8 cellular contexts compared by ENCODE assay signal in genomic region chr3:111989061-111989678, GRCh38. TPM values are rescaled to one million over a fixed set of nuclear protein-coding genes. Genes with fewer than 3 reads are reported as not detected.
DNase-seq lines count a peak whose midpoint lies in the region; ATAC-seq, FAIRE-seq and TF ChIP-seq lines count a peak whose summit lies in the region.

No MANE protein-coding gene starts in this region.

- peak; percentile 65 for TF ChIP-seq RAD21 in GM12878 (IDR thresholded peaks at IDR 0.05; ENCODE audit: insufficient read depth, low read depth, low read length)

- H3K36me3 ChIP-seq in GM12878 (ENCODE audit: control insufficient read depth in 2 of 2, insufficient read depth in 2 of 2, low read length in 1 of 2), result no peaks in the 10 kb centered on the region; a peak in 1 of 4 replicates
- peaks cover 16 to 17% of the 10 kb centered on the region in 2 donors for H3K36me3 ChIP-seq in kidney (ENCODE audit: control insufficient read depth in 1 of 2, insufficient read depth in 2 of 2, low read length in 2 of 2)
- H3K36me3 ChIP-seq in tibial artery, result peaks cover 13 to 40% (median 37%) of the 10 kb centered on the region in 3 donors

- DNase-seq in DMS 273 (lab: John Stamatoyannopoulos, UW; ENCODE audit: unreplicated experiment), result peak; percentile 85
- peak; percentile 27 for DNase-seq in NCI-H2227 treated with DMSO at 0.1 percent for 48 hours (lab: John Stamatoyannopoulos, UW)
- no peak for DNase-seq in GM12878 (ENCODE audit: low read depth, low spot score)
- no peak for DNase-seq in kidney
- no peak for DNase-seq in tibial artery

- CTCF ChIA-PET in GM12878 (lab: Yijun Ruan, JAX), result interaction anchor here (0.7 to 15.4 kb wide), 36 partner anchors 9 to 411 kb away, joined by 3 to 467 read pairs (median 5); partner anchors contain the start of genes ABHD10, PHLDB2, TAGLN3 and TMPRSS7

- TF ChIP-seq CTCF in GM12878 (IDR thresholded peaks at IDR 0.05 in 2 of 3, conservative IDR thresholded peaks at IDR 0.05 in 1 of 3; ENCODE audit: control insufficient read depth in 2 of 3, extremely low read depth in 1 of 3, insufficient read depth in 1 of 3, low read depth in 3 of 3, low read length in 3 of 3), result peak; percentile 57 to 73 (median 68)
- TF ChIP-seq CTCF in kidney (IDR thresholded peaks at IDR 0.05; ENCODE audit: borderline replicate concordance, extremely low read depth, insufficient read depth), result peak; percentile 66
- peak; percentile 52 to 57 for TF ChIP-seq CTCF in tibial artery (IDR thresholded peaks at IDR 0.05)

- SMC1A ChIA-PET in GM12878 (lab: Charles Lee; ENCODE audit: uncharacterized antibody, unreplicated experiment), result interaction anchor here (0.6 to 21.1 kb wide), 20 partner anchors 9 to 320 kb away, joined by 3 to 417 read pairs (median 6); partner anchors contain the start of genes ABHD10 and TAGLN3

- in situ Hi-C loops in GM12878 (cut with MboI), result no loop called here

- WGBS in GM12878 (ENCODE audit: insufficient coverage, insufficient replicate concordance, low lambda C conversion rate, missing lambda C conversion rate), result 59% methylated on average over 3 of the region's 3 CpGs

- H3K9ac ChIP-seq in GM12878 (ENCODE audit: control insufficient read depth, insufficient read depth, low read length) (no peak overlapping the region), kidney (ENCODE audit: low read length in 2 of 2) (no peak overlapping the region)

- H3K4me3 ChIP-seq in GM12878, result no peak overlapping the region
- no peak overlapping the region for H3K4me3 ChIP-seq in kidney (ENCODE audit: low read length in 2 of 2)
- no peak overlapping the region for H3K4me3 ChIP-seq in tibial artery

- ATAC-seq in GM19328 (IDR thresholded peaks at IDR 0.05; ENCODE audit: unreplicated experiment) (peak; percentile 87), HG03196 (IDR thresholded peaks at IDR 0.05; ENCODE audit: unreplicated experiment) (peak; percentile 79), GM12878 (peak; percentile 96), HG03097 (IDR thresholded peaks at IDR 0.05; ENCODE audit: low FRiP score, unreplicated experiment) (no peak)

- no peaks in the 10 kb centered on the region for H3K79me2 ChIP-seq in GM12878 (ENCODE audit: control insufficient read depth, insufficient read depth, low read length)

- H3K4me2 ChIP-seq in GM12878 (ENCODE audit: control insufficient read depth, insufficient read depth), result no peak overlapping the region

- H3K4me1 ChIP-seq in GM12878 (ENCODE audit: control insufficient read depth, insufficient read depth, low read length) (no peaks in the 10 kb centered on the region), kidney (ENCODE audit: control insufficient read depth in 1 of 2, insufficient read depth in 1 of 2, low read depth in 1 of 2, low read length in 2 of 2) (no peaks in the 10 kb centered on the region), tibial artery (no peaks in the 10 kb centered on the region)

- POLR2A ChIA-PET in GM12878 (lab: Charles Lee), result interaction anchor here (0.5 to 1.8 kb wide), 7 partner anchors 10 to 283 kb away, joined by 3 to 9 read pairs (median 6); partner anchors contain the start of gene ABHD10

- RAD21 ChIA-PET in GM12878 (lab: Charles Lee; ENCODE audit: unreplicated experiment), result interaction anchor here (0.6 to 7.8 kb wide), 25 partner anchors 8 to 411 kb away, joined by 3 to 158 read pairs (median 5); partner anchors contain the start of genes ABHD10, PHLDB2 and TAGLN3

- intact Hi-C loops in GM12878 (cut with micrococcal nuclease; ENCODE audit: unreplicated experiment) (loop anchor here (1.0 kb wide), 2 partner anchors 24 to 54 kb away; no protein-coding TSS in a partner anchor), kidney (cut with DNase I) (no loop called here), tibial artery (cut with DNase I; ENCODE audit: low total_unique reads) (no loop called here)

- peak; percentile 91 for FAIRE-seq in GM12878 (lab: Jason Lieb, UNC)
- peak; percentile 92 for FAIRE-seq in kidney (lab: Jason Lieb, UNC)

- no peaks in the 10 kb centered on the region for H4K20me1 ChIP-seq in GM12878 (ENCODE audit: control insufficient read depth, insufficient read depth)

- H3K27ac ChIP-seq in GM12878 (ENCODE audit: control insufficient read depth, insufficient read depth) (no peak overlapping the region), kidney (ENCODE audit: low read depth in 2 of 2, low read length in 2 of 2) (no peak overlapping the region), tibial artery (no peak overlapping the region)

- H3K27me3 ChIP-seq in GM12878 (replicated peaks in 1 of 2; ENCODE audit: control insufficient read depth in 2 of 2, insufficient read depth in 2 of 2, low read length in 1 of 2), result no peaks in the 10 kb centered on the region
- H3K27me3 ChIP-seq in tibial artery, result no peaks in the 10 kb centered on the region

- no peak overlapping the region for H2AFZ ChIP-seq in GM12878 (ENCODE audit: control insufficient read depth, low read depth, low read length)

- TF ChIP-seq POLR2A in GM12878 (IDR thresholded peaks at IDR 0.05; ENCODE audit: low read depth, low read length), result no peak

- no TSS peak for BruUV-seq in GM12878 (replicated peaks; lab: Mats Ljungman, UMichigan)

- TF ChIP-seq EP300 in GM12878 (IDR thresholded peaks at IDR 0.05; ENCODE audit: borderline replicate concordance in 1 of 2, control insufficient read depth in 1 of 2, low read depth in 2 of 2, low read length in 2 of 2), result no peak

- H3K9me3 ChIP-seq in GM12878 (replicated peaks; ENCODE audit: control insufficient read depth, insufficient read depth, low read length), result no peaks in the 10 kb centered on the region
- no peaks in the 10 kb centered on the region for H3K9me3 ChIP-seq in kidney (ENCODE audit: control insufficient read depth in 1 of 2, low read length in 2 of 2)
- no peaks in the 10 kb centered on the region for H3K9me3 ChIP-seq in tibial artery

RNA-seq across cellular contexts. Expression of gene TAGLN3, which starts 9.6 kb away (rescaled TPM):
- total RNA-seq in GM12878 (2013; cell fraction: nucleolus; rRNA removed), result 0.76 and 1.1 TPM in 2 replicates
- total RNA-seq in GM12878 (2014; rRNA removed) (0.23 TPM in 1 of 2 replicates, not detected in the other), GM12878 (2014; rRNA removed; fragmentation: Illumina TruSeq; extraction: Trizol) (not detected in 2 replicates), GM12878 (2021) (not detected in 2 replicates), kidney (0.79 TPM)
- not detected for polyA plus RNA-seq in GM12878 (2011; ENCODE audit: low read depth)
- polyA plus RNA-seq in GM12878 (2011; rRNA removed) (0.46 and 0.53 TPM in 2 replicates), GM12878 (2014; fragmentation: Illumina TruSeq; extraction: Trizol) (0.07 TPM in 1 of 2 replicates, not detected in the other), GM12878 (2014; fragmentation: Nextera tagmentation; extraction: Ambion mirVana) (under 1 TPM in 1 of 2 experiments, not detected in 1; 0.07 TPM), GM12878 (2014; rRNA removed) (0.06 TPM in 1 of 2 replicates, not detected in the other), GM12878 (2016; fragmentation: Nextera tagmentation; extraction: Ambion mirVana) (under 1 TPM; 0.12 to 0.19 TPM), kidney (ENCODE audit: insufficient read depth, low read depth, low replicate concordance) (5.7 TPM)
- polyA plus RNA-seq in GM12878 (2011; cell fraction: cytosol; rRNA removed), result 0.27 and 0.45 TPM in 2 replicates
- polyA plus RNA-seq in GM12878 (2011; cell fraction: nucleus; rRNA removed), result 0.34 and 0.66 TPM in 2 replicates
- polyA plus RNA-seq in GM12878 (2012), result 0.13 TPM in 1 of 2 replicates, not detected in the other
- polyA minus RNA-seq in GM12878 (2011; rRNA and poly(A)+ RNA removed), result 0.26 and 0.37 TPM in 2 replicates
- polyA minus RNA-seq in GM12878 (2011; cell fraction: cytosol; rRNA and poly(A)+ RNA removed), result not detected in 2 replicates
- polyA minus RNA-seq in GM12878 (2011; cell fraction: nucleus; rRNA and poly(A)+ RNA removed), result not detected in 2 replicates

RNA-seq across cellular contexts. Expression of gene ABHD10, which starts 10.3 kb away (rescaled TPM):
- total RNA-seq in GM12878 (2013; cell fraction: nucleolus; rRNA removed), result 40.8 and 42.7 TPM in 2 replicates
- total RNA-seq in GM12878 (2014; rRNA removed) (33.7 and 35.0 TPM in 2 replicates), GM12878 (2014; rRNA removed; fragmentation: Illumina TruSeq; extraction: Trizol) (27.3 TPM in 2 replicates), GM12878 (2021) (30.5 and 36.7 TPM in 2 replicates), kidney (30.9 TPM)
- polyA plus RNA-seq in GM12878 (2011; ENCODE audit: low read depth), result 13.3 TPM
- polyA plus RNA-seq in GM12878 (2011; rRNA removed) (51.0 and 71.5 TPM in 2 replicates), GM12878 (2014; fragmentation: Illumina TruSeq; extraction: Trizol) (26.1 and 33.2 TPM in 2 replicates), GM12878 (2014; fragmentation: Nextera tagmentation; extraction: Ambion mirVana) (10 to 100 TPM; 12.3 to 16.7 TPM), GM12878 (2014; rRNA removed) (23.2 and 24.3 TPM in 2 replicates), GM12878 (2016; fragmentation: Nextera tagmentation; extraction: Ambion mirVana) (10 to 100 TPM; 43.1 to 46.4 TPM), kidney (ENCODE audit: insufficient read depth, low read depth, low replicate concordance) (53.2 TPM)
- 21.8 and 22.5 TPM in 2 replicates for polyA plus RNA-seq in GM12878 (2011; cell fraction: cytosol; rRNA removed)
- polyA plus RNA-seq in GM12878 (2011; cell fraction: nucleus; rRNA removed), result 24.5 and 27.7 TPM in 2 replicates
- polyA plus RNA-seq in GM12878 (2012), result 19.1 and 23.0 TPM in 2 replicates
- 35.8 and 52.8 TPM in 2 replicates for polyA minus RNA-seq in GM12878 (2011; rRNA and poly(A)+ RNA removed)
- 16.0 and 17.0 TPM in 2 replicates for polyA minus RNA-seq in GM12878 (2011; cell fraction: cytosol; rRNA and poly(A)+ RNA removed)
- 11.1 and 12.9 TPM in 2 replicates for polyA minus RNA-seq in GM12878 (2011; cell fraction: nucleus; rRNA and poly(A)+ RNA removed)

RNA-seq across cellular contexts. Expression of gene TMPRSS7, which starts 45.4 kb away (rescaled TPM):
- not detected in 2 replicates for total RNA-seq in GM12878 (2013; cell fraction: nucleolus; rRNA removed)
- total RNA-seq in GM12878 (2014; rRNA removed) (not detected in 2 replicates), GM12878 (2014; rRNA removed; fragmentation: Illumina TruSeq; extraction: Trizol) (not detected in 2 replicates), GM12878 (2021) (not detected in 2 replicates), kidney (not detected)
- not detected for polyA plus RNA-seq in GM12878 (2011; ENCODE audit: low read depth)
- polyA plus RNA-seq in GM12878 (2011; rRNA removed) (not detected in 2 replicates), GM12878 (2014; fragmentation: Illumina TruSeq; extraction: Trizol) (not detected in 2 replicates), GM12878 (2014; fragmentation: Nextera tagmentation; extraction: Ambion mirVana) (under 1 TPM in 1 of 2 experiments, not detected in 1; 0.03 TPM), GM12878 (2014; rRNA removed) (not detected in 2 replicates), GM12878 (2016; fragmentation: Nextera tagmentation; extraction: Ambion mirVana) (not detected), kidney (ENCODE audit: insufficient read depth, low read depth, low replicate concordance) (not detected)
- polyA plus RNA-seq in GM12878 (2011; cell fraction: cytosol; rRNA removed), result not detected in 2 replicates
- polyA plus RNA-seq in GM12878 (2011; cell fraction: nucleus; rRNA removed), result 0.04 TPM in 1 of 2 replicates, not detected in the other
- polyA plus RNA-seq in GM12878 (2012), result not detected in 2 replicates
- not detected in 2 replicates for polyA minus RNA-seq in GM12878 (2011; rRNA and poly(A)+ RNA removed)
- not detected in 2 replicates for polyA minus RNA-seq in GM12878 (2011; cell fraction: cytosol; rRNA and poly(A)+ RNA removed)
- polyA minus RNA-seq in GM12878 (2011; cell fraction: nucleus; rRNA and poly(A)+ RNA removed), result not detected in 2 replicates

Comparison
In these comparisons a context has a peak if more than half of its experiments do, and no peak if none do; other contexts are left out.
1. DNase-seq: peak in DMS 273 (single experiment) and NCI-H2227 treated with DMSO at 0.1 percent for 48 hours (single experiment); none in GM12878 (single experiment), kidney (single experiment) and tibial artery (0 of 2).
2. Peak in every context shown above with its lines, with median percentiles within 50 percentile points of each other: CTCF ChIP-seq.